In genomic region chr20:1815502-1816085, GRCh38 we compare ENCODE assay signal across 15 cellular contexts.
DNase-seq lines count a peak whose midpoint lies in the region; ATAC-seq, FAIRE-seq and TF ChIP-seq lines count a peak whose summit lies in the region.
"Had no signal": no experiment of that assay in that cellular context is flagged by ENCODE, and none has a peak within 500 bp of the region (broad histone marks: within the 10 kb centered on the region; RNA-seq: fewer than 3 reads in every experiment).

No MANE protein-coding gene starts in this region.

- no peak for TF ChIP-seq EP300 in HepG2 (IDR thresholded peaks at IDR 0.05; ENCODE audit: low read depth in 2 of 2, low read length in 2 of 2)
- TF ChIP-seq EP300 in HepG2 (CRISPR knock-in tag; IDR thresholded peaks at IDR 0.05; ENCODE audit: borderline replicate concordance): no peak

- no peaks in the 10 kb centered on the region for H3K27me3 Mint-ChIP-seq in MCF 10A (ENCODE audit: insufficient read depth, unreplicated experiment)

- intact Hi-C loops in breast epithelium (cut with DNase I; ENCODE audit: low total_unique reads): no loop called here
- intact Hi-C loops in MCF 10A (cut with micrococcal nuclease): no loop called here
- intact Hi-C loops in aorta (cut with DNase I): loop anchor here in 1 of 2 donors (10.0 kb wide), 1 partner anchor 289 kb away; the partner anchor contains the start of gene STK35
- intact Hi-C loops in HepG2 (cut with micrococcal nuclease; ENCODE audit: unreplicated experiment): no loop called here

- TF ChIP-seq RAD21 in HepG2 (CRISPR knock-in tag; IDR thresholded peaks at IDR 0.05): no peak

- H3K4me2 ChIP-seq in HepG2 (ENCODE audit: low read depth, low read length): no peak overlapping the region

- H3K36me3 ChIP-seq in breast epithelium (no peaks in the 10 kb centered on the region), neutrophil (no peaks in the 10 kb centered on the region), aorta (ENCODE audit: control insufficient read depth in 1 of 2, insufficient read depth in 2 of 2, low read length in 1 of 2) (no peaks in the 10 kb centered on the region), HepG2 (replicated peaks in 1 of 2; ENCODE audit: control insufficient read depth in 1 of 2, insufficient read depth in 2 of 2, low read length in 2 of 2) (no peaks in the 10 kb centered on the region)
- H3K36me3 ChIP-seq: brain microvascular endothelial cell had no signal

- H3K4me1 Mint-ChIP-seq in MCF 10A (ENCODE audit: insufficient read depth, unreplicated experiment): peaks cover 43% of the 10 kb centered on the region

- H3K27ac Mint-ChIP-seq in MCF 10A (ENCODE audit: low read depth, unreplicated experiment): no peak overlapping the region
- H3K27ac Mint-ChIP-seq: activated CD8-positive, alpha-beta T cell treated with anti-CD3 and anti-CD28 coated beads, Interleukin-2, amount 10 ng/mL, durations not matched to agents 7 days and 5 days had no signal

- H3K27me3 ChIP-seq in breast epithelium: no peaks in the 10 kb centered on the region
- no peaks in the 10 kb centered on the region for H3K27me3 ChIP-seq in neutrophil
- no peaks in the 10 kb centered on the region for H3K27me3 ChIP-seq in aorta (ENCODE audit: control insufficient read depth in 1 of 2, insufficient read depth in 2 of 2, low read length in 1 of 2)
- H3K27me3 ChIP-seq in HepG2 (ENCODE audit: control insufficient read depth in 1 of 2, insufficient read depth in 2 of 2, low read length in 2 of 2): no peaks in the 10 kb centered on the region
- H3K27me3 ChIP-seq: brain microvascular endothelial cell had no signal

- H3K9me3 ChIP-seq in breast epithelium (no peaks in the 10 kb centered on the region), neutrophil (no peaks in the 10 kb centered on the region), aorta (ENCODE audit: control insufficient read depth, low read length) (no peaks in the 10 kb centered on the region), HepG2 (ENCODE audit: low read length) (no peaks in the 10 kb centered on the region)

- no peaks in the 10 kb centered on the region for H3K79me2 ChIP-seq in HepG2 (ENCODE audit: insufficient read depth, low read length)

- H3K4me3 Mint-ChIP-seq in MCF 10A (ENCODE audit: unreplicated experiment): no peak overlapping the region
- H3K4me3 Mint-ChIP-seq: activated CD8-positive, alpha-beta T cell treated with anti-CD3 and anti-CD28 coated beads, Interleukin-2, amount 10 ng/mL, durations not matched to agents 7 days and 5 days had no signal

- BruUV-seq in MCF 10A (replicated peaks; lab: Mats Ljungman, UMichigan): no TSS peak
- no TSS peak for BruUV-seq in HepG2 (replicated peaks; lab: Mats Ljungman, UMichigan)

- H3K9me3 Mint-ChIP-seq in MCF 10A (ENCODE audit: unreplicated experiment): no peaks in the 10 kb centered on the region

- no peak for ATAC-seq in aorta (ENCODE audit: low FRiP score)
- no peak for ATAC-seq in HepG2
- ATAC-seq: activated CD8-positive, alpha-beta T cell treated with anti-CD3 and anti-CD28 coated beads, Interleukin-2, amount 10 ng/mL, durations not matched to agents 7 days and 5 days; K562 had no signal

- H3K4me1 ChIP-seq in breast epithelium: peaks cover 18 to 32% of the 10 kb centered on the region in 2 donors
- peaks cover 82 to 84% of the 10 kb centered on the region in 2 experiments for H3K4me1 ChIP-seq in neutrophil (ENCODE audit: control insufficient read depth in 1 of 2, insufficient read depth in 1 of 2, low read depth in 1 of 2, low read length in 1 of 2)
- peaks cover 0 to 8% of the 10 kb centered on the region in 2 donors for H3K4me1 ChIP-seq in aorta (ENCODE audit: control insufficient read depth in 1 of 2, insufficient read depth in 2 of 2, low read length in 2 of 2)
- peaks cover 50% of the 10 kb centered on the region for H3K4me1 ChIP-seq in HepG2 (ENCODE audit: insufficient read depth, low read length)

- 8 to 11% methylated on average over 3 of the region's 3 CpGs for WGBS in aorta, 2 donors
- WGBS in HepG2 (ENCODE audit: low lambda C conversion rate): 84% methylated on average over 3 of the region's 3 CpGs

- TF ChIP-seq POLR2A in breast epithelium (IDR thresholded peaks at IDR 0.05) (no peak), HepG2 (IDR thresholded peaks at IDR 0.05; ENCODE audit: insufficient read depth in 1 of 2, low read depth in 2 of 2, low read length in 2 of 2) (no peak)

- H3K4me3 ChIP-seq in breast epithelium (no peak overlapping the region), coronary artery (no peak overlapping the region), neutrophil (ENCODE audit: low read depth in 1 of 2, low read length in 1 of 2) (no peak overlapping the region), aorta (ENCODE audit: low read length in 2 of 2) (no peak overlapping the region), HepG2 (replicated peaks in 1 of 3; ENCODE audit: insufficient read depth in 1 of 3, low read depth in 2 of 3, low read length in 3 of 3) (no peak overlapping the region)
- H3K4me3 ChIP-seq: K562 had no signal

- H3K27ac ChIP-seq in breast epithelium (peak overlapping the region; percentile 94 to 96), coronary artery (peak overlapping the region; percentile 50 to 86), neutrophil (peak overlapping the region; percentile 98), aorta (ENCODE audit: low read depth in 1 of 2, low read length in 2 of 2) (peak overlapping the region; percentile 79 to 89), HepG2 (ENCODE audit: extremely low read length, insufficient read depth, low read length) (no peak overlapping the region)
- H3K27ac ChIP-seq: brain microvascular endothelial cell had no signal

- in situ Hi-C loops in HepG2 (cut with HindIII; ENCODE audit: extremely low pct_ligation_motif_present, low pct_unique_long_range_greater_than_20kb): no loop called here

- no peak for DNase-seq in breast epithelium (ENCODE audit: low spot score in 2 of 2)
- DNase-seq in MCF 10A (ENCODE audit: unreplicated experiment): no peak
- no peak for DNase-seq in coronary artery (ENCODE audit: low spot score)
- no peak for DNase-seq in aorta
- DNase-seq in activated CD8-positive, alpha-beta memory T cell treated with anti-CD3 and anti-CD28 coated beads, Interleukin-2, amount 50 U/mL, for 4 hours: no peak
- no peak for DNase-seq in HepG2 (ENCODE audit: low spot score)
- no peak for DNase-seq in T-helper 1 cell
- DNase-seq: activated CD8-positive, alpha-beta T cell treated with anti-CD3 and anti-CD28 coated beads, Interleukin-2, amount 10 ng/mL, durations not matched to agents 7 days and 5 days; activated gamma-delta T cell treated with Interleukin-2 at 50 U/mL for 16 hours; brain microvascular endothelial cell; NCI-H1436 treated with DMSO at 0.1 percent for 48 hours had no signal

- H4K20me1 ChIP-seq in HepG2 (ENCODE audit: insufficient read depth, low read length): no peaks in the 10 kb centered on the region

- H3K36me3 Mint-ChIP-seq in MCF 10A (ENCODE audit: insufficient read depth, unreplicated experiment): no peaks in the 10 kb centered on the region

- no peak overlapping the region for H2AFZ ChIP-seq in HepG2 (ENCODE audit: low read length)

- H3K9ac ChIP-seq in HepG2 (ENCODE audit: insufficient read depth, low read depth, low read length): no peak overlapping the region

- POLR2A ChIA-PET in MCF 10A (lab: Yijun Ruan, JAX): interaction anchor here (0.6 to 0.9 kb wide), 3 partner anchors 18 to 125 kb away, joined by 3 read pairs; no protein-coding TSS in a partner anchor
- POLR2A ChIA-PET in HepG2 (lab: Yijun Ruan, JAX): no interaction called here

- FAIRE-seq in HepG2 (lab: Jason Lieb, UNC): no peak
- FAIRE-seq: frontal cortex, K562, TTC549 had no signal

- TF ChIP-seq CTCF in breast epithelium (IDR thresholded peaks at IDR 0.05) (no peak), MCF 10A (IDR thresholded peaks at IDR 0.05; ENCODE audit: unreplicated experiment) (no peak), coronary artery (IDR thresholded peaks at IDR 0.05) (no peak), neutrophil (IDR thresholded peaks at IDR 0.05) (no peak), HepG2 (CRISPR knock-in tag; IDR thresholded peaks at IDR 0.05) (no peak)

- CTCF ChIA-PET in MCF 10A (lab: Yijun Ruan, JAX): interaction anchor here (1.0 to 1.4 kb wide), 2 partner anchors 17 to 38 kb away, joined by 4 to 6 read pairs; no protein-coding TSS in a partner anchor
- CTCF ChIA-PET in HepG2 (lab: Yijun Ruan, JAX; ENCODE audit: low intra/inter-chr PET ratio, low total read pairs): no interaction called here

TF ChIP-seq in HepG2, 621 proteins besides CTCF, POLR2A, EP300 and RAD21 (continues in another document):
- TF ChIP-seq HMG20B (CRISPR knock-in tag; conservative IDR thresholded peaks at IDR 0.05) (no peak), SNAPC2 (CRISPR knock-in tag; IDR thresholded peaks at IDR 0.05) (no peak), ZNF770 (CRISPR knock-in tag; IDR thresholded peaks at IDR 0.05) (no peak), DMAP1 (CRISPR knock-in tag; IDR thresholded peaks at IDR 0.05) (no peak), ZNF441 (CRISPR knock-in tag; IDR thresholded peaks at IDR 0.05; ENCODE audit: borderline replicate concordance) (no peak), ZNF446 (CRISPR knock-in tag; IDR thresholded peaks at IDR 0.05) (no peak), ZKSCAN5 (CRISPR knock-in tag; IDR thresholded peaks at IDR 0.05) (no peak), ZNF333 (CRISPR knock-in tag; IDR thresholded peaks at IDR 0.05; ENCODE audit: borderline replicate concordance) (no peak)
